Comparison of ENCODE assay signal across 8 cellular contexts in genomic region chr19:56837892-56838679, GRCh38. TPM values are rescaled to one million over a fixed set of nuclear protein-coding genes. Genes with fewer than 3 reads are reported as not detected.
DNase-seq lines count a peak whose midpoint lies in the region; ATAC-seq, FAIRE-seq and TF ChIP-seq lines count a peak whose summit lies in the region.

No MANE protein-coding gene starts in this region.

- POLR2A ChIA-PET in PC-3 (lab: Charles Lee; ENCODE audit: unreplicated experiment): no interaction called here

- intact Hi-C loops in PC-3 (cut with micrococcal nuclease): loop anchor here (5.0 to 10.0 kb wide), 2 partner anchors 91 to 113 kb away; no protein-coding TSS in a partner anchor

- H3K4me2 ChIP-seq in PC-3 (ENCODE audit: low read length) (peak overlapping the region; percentile 64), osteoblast (ENCODE audit: insufficient read depth, low read length) (no peak overlapping the region)

- H3K36me3 ChIP-seq in PC-3 (ENCODE audit: low read depth, low read length) (no peaks in the 10 kb centered on the region), osteoblast (ENCODE audit: insufficient read depth, low read length) (no peaks in the 10 kb centered on the region)

- BruUV-seq in PC-3 (replicated peaks; lab: Mats Ljungman, UMichigan): TSS peak; percentile 89

- H3K27me3 ChIP-seq in PC-3 (ENCODE audit: low read length): no peaks in the 10 kb centered on the region
- peaks cover 9% of the 10 kb centered on the region for H3K27me3 ChIP-seq in foreskin keratinocyte
- H3K27me3 ChIP-seq in osteoblast (ENCODE audit: insufficient read depth, low read length): no peaks in the 10 kb centered on the region

- ATAC-seq in PC-3 (peak; percentile 32), foreskin keratinocyte (peak; percentile 28)

- DNase-seq in C1 segment of cervical spinal cord (lab: John Stamatoyannopoulos, UW) (peak in 12 of 14 donors; percentile 75 to 92 (median 86)), PC-3 (peak; percentile 58), foreskin keratinocyte (no peak), osteoblast (ENCODE audit: insufficient read length, low spot score, missing footprints) (no peak), GM19239 (ENCODE audit: insufficient read length, low spot score) (no peak), NCI-H1436 (lab: John Stamatoyannopoulos, UW) (no peak)
- no peak for DNase-seq in stimulated activated naive CD4-positive, alpha-beta T cell (lab: John Stamatoyannopoulos, UW)
- DNase-seq in activated CD4-positive, alpha-beta T cell treated with anti-CD3 and anti-CD28 coated beads, Interleukin-2, amount 50 U/mL, for 4 hours: no peak

- no peaks in the 10 kb centered on the region for H3K9me2 ChIP-seq in PC-3 (replicated peaks; ENCODE audit: low read length)

- H2AFZ ChIP-seq in PC-3 (ENCODE audit: low read length) (peak overlapping the region; percentile 60), osteoblast (ENCODE audit: low read length) (no peak overlapping the region)

- H3K9me3 ChIP-seq in PC-3 (ENCODE audit: low read length) (peaks cover 27% of the 10 kb centered on the region), osteoblast (ENCODE audit: low read depth, low read length) (no peaks in the 10 kb centered on the region)

- CTCF ChIA-PET in PC-3 (lab: Charles Lee): interaction anchor here (0.5 kb wide), 1 partner anchor 111 kb away, joined by 4 read pairs; no protein-coding TSS in a partner anchor

- H3F3A ChIP-seq in PC-3 (ENCODE audit: low read length, unreplicated experiment): no peaks in the 10 kb centered on the region

- H3K4me1 ChIP-seq in PC-3 (ENCODE audit: insufficient read depth, low read length): no peaks in the 10 kb centered on the region
- no peaks in the 10 kb centered on the region for H3K4me1 ChIP-seq in foreskin keratinocyte
- no peaks in the 10 kb centered on the region for H3K4me1 ChIP-seq in osteoblast (ENCODE audit: insufficient read depth, low read length)

- H4K20me1 ChIP-seq in PC-3 (ENCODE audit: low read length): no peaks in the 10 kb centered on the region
- H4K20me1 ChIP-seq in osteoblast (ENCODE audit: insufficient read depth, low read length): no peaks in the 10 kb centered on the region

- H3K27ac ChIP-seq in PC-3 (ENCODE audit: low read length) (peak overlapping the region; percentile 21; the same call in 1 of the 2 replicates), foreskin keratinocyte (no peak overlapping the region), osteoblast (ENCODE audit: low read depth, low read length) (no peak overlapping the region)

- H3K79me2 ChIP-seq in PC-3 (ENCODE audit: low read length) (no peaks in the 10 kb centered on the region), osteoblast (ENCODE audit: insufficient read depth, low read length) (no peaks in the 10 kb centered on the region)

- 0 out of 2 replicates have a peak overlapping the region, but pooled peaks have one; percentile 22 for H3K9ac ChIP-seq in PC-3 (ENCODE audit: low read length)

- FAIRE-seq in GM19239 (lab: Jason Lieb, UNC): no peak

- TF ChIP-seq CTCF in PC-3 (conservative IDR thresholded peaks at IDR 0.05; ENCODE audit: low read depth, low read length) (peak; percentile 46; the same call in 1 of the 2 replicates), foreskin keratinocyte (conservative IDR thresholded peaks at IDR 0.05) (peak; percentile 36), osteoblast (IDR thresholded peaks at IDR 0.05; ENCODE audit: extremely low read depth, low read depth, low read length) (no peak)

- peak overlapping the region; percentile 51 for H3K4me3 ChIP-seq in PC-3 (ENCODE audit: low read length)
- peak overlapping the region; percentile 22 for H3K4me3 ChIP-seq in osteoblast (ENCODE audit: insufficient read depth, low read length)

RNA-seq across cellular contexts. Expression of gene PEG3, which starts 2.4 kb away (rescaled TPM):
- total RNA-seq in PC-3 (2014; rRNA removed): 1.6 and 2.6 TPM in 2 replicates
- 0.39 and 1.2 TPM in 2 replicates for total RNA-seq in foreskin keratinocyte
- 0.06 and 0.07 TPM in 2 replicates for polyA plus RNA-seq in foreskin keratinocyte
- 1.2 and 1.8 TPM in 2 replicates for total RNA-seq in osteoblast

RNA-seq across cellular contexts. Expression of gene ZIM2, which starts 2.4 kb away (rescaled TPM):
- total RNA-seq in PC-3 (2014; rRNA removed) (not detected in 2 replicates), foreskin keratinocyte (not detected in 2 replicates), osteoblast (not detected in 2 replicates)
- not detected in 2 replicates for polyA plus RNA-seq in foreskin keratinocyte

Comparison
In these comparisons a context has a peak if more than half of its experiments do, and no peak if none do; other contexts are left out.
1. DNase-seq: peak in C1 segment of cervical spinal cord (12 of 14) and PC-3 (single experiment); none in foreskin keratinocyte (0 of 2), osteoblast (single experiment), GM19239 (single experiment), stimulated activated naive CD4-positive, alpha-beta T cell (0 of 6), NCI-H1436 (single experiment) and activated CD4-positive, alpha-beta T cell treated with anti-CD3 and anti-CD28 coated beads, Interleukin-2, amount 50 U/mL, for 4 hours (0 of 2).